Comparison of ENCODE assay signal across 17 cellular contexts in genomic region chr2:98744595-98744994, GRCh38.
"Had no signal": no experiment of that assay in that cellular context is flagged by ENCODE, and none has a peak within 500 bp of the region (broad histone marks: within the 10 kb centered on the region; RNA-seq: fewer than 3 reads in every experiment).

No MANE protein-coding gene starts in this region.

- H3K36me3 Mint-ChIP-seq: memory B cell; stimulated activated memory B cell treated with anti-CD40 and anti-IgM and Interleukin-4, amounts not matched to agents 10 μg/mL and 1 μg/mL and 100 μg/mL, for 72 hours had no signal

- H3K27me3 Mint-ChIP-seq: stimulated activated memory B cell treated with anti-CD40 and anti-IgM and Interleukin-4, amounts not matched to agents 10 μg/mL and 1 μg/mL and 100 μg/mL, for 72 hours had no signal

- H3K27ac Mint-ChIP-seq: activated T-helper 1 cell treated with anti-CD3 and anti-CD28 coated beads, Interleukin-12 subunit alpha, Interleukin-12 subunit beta, Interleukin-2, Interleukin-4 antibody, amounts not matched to agents 30 ng/mL and 10 ng/mL and 1 ng/mL, durations not matched to agents 14 hours and 24 hours and 36 hours; endodermal cell; memory B cell; stimulated activated memory B cell treated with anti-CD40 and anti-IgM and Interleukin-4, amounts not matched to agents 10 μg/mL and 1 μg/mL and 100 μg/mL, for 72 hours had no signal

- H3K4me1 Mint-ChIP-seq: endodermal cell had no signal

- H3K4me3 Mint-ChIP-seq: activated T-helper 1 cell treated with anti-CD3 and anti-CD28 coated beads, Interleukin-12 subunit alpha, Interleukin-12 subunit beta, Interleukin-2, Interleukin-4 antibody, amounts not matched to agents 30 ng/mL and 10 ng/mL and 1 ng/mL, durations not matched to agents 14 hours and 24 hours and 36 hours; endodermal cell; memory B cell; neural crest cell; stimulated activated memory B cell treated with anti-CD40 and anti-IgM and Interleukin-4, amounts not matched to agents 10 μg/mL and 1 μg/mL and 100 μg/mL, for 72 hours had no signal

- H3K9me3 ChIP-seq: gastroesophageal sphincter, transverse colon, uterus had no signal

- DNase-seq: activated CD4-positive, alpha-beta T cell treated with anti-CD3 and anti-CD28 coated beads, Interleukin-2, amount 50 U/mL, for 4 hours; cerebellar nuclear complex; endodermal cell; hypothalamus; posterior cingulate gyrus; stimulated activated CD4-positive, alpha-beta T cell treated with anti-CD3 and anti-CD28 coated beads, Interleukin-15, amount 100 ng/mL, for 24 hours; transverse colon; uterus; WERI-Rb-1 had no signal

- H3K27ac ChIP-seq: coronary artery, epithelial cell of prostate, gastroesophageal sphincter, uterus, WERI-Rb-1 had no signal

- H3K36me3 ChIP-seq: gastroesophageal sphincter, transverse colon, uterus, WERI-Rb-1 had no signal

- H3K9me3 Mint-ChIP-seq: endodermal cell; neural crest cell; stimulated activated memory B cell treated with anti-CD40 and anti-IgM and Interleukin-4, amounts not matched to agents 10 μg/mL and 1 μg/mL and 100 μg/mL, for 72 hours had no signal

- ATAC-seq: gastroesophageal sphincter; sciatic nerve; stimulated activated memory B cell treated with anti-CD40 and anti-IgM and Interleukin-4, amounts not matched to agents 10 μg/mL and 1 μg/mL and 100 μg/mL, for 72 hours had no signal
